1 cellular context compared by ENCODE assay signal in genomic region chr19:49691243-49692101, GRCh38.
TF ChIP-seq lines count a peak whose summit lies in the region.

No MANE protein-coding gene starts in this region.

TF ChIP-seq in WTC11, 78 proteins besides CTCF, POLR2A, EP300 and RAD21 (continued from another document):
- TF ChIP-seq ARID4B (CRISPR knock-in tag; IDR thresholded peaks at IDR 0.05; ENCODE audit: borderline replicate concordance) (no peak; the same call in 1 of the 2 replicates), CREB1 (CRISPR knock-in tag; IDR thresholded peaks at IDR 0.05) (no peak)
